Comparison of ENCODE assay signal across 16 cellular contexts in genomic region chr10:14732146-14732545, GRCh38. TPM values are rescaled to one million over a fixed set of nuclear protein-coding genes. Genes with fewer than 3 reads are reported as not detected.
DNase-seq lines count a peak whose midpoint lies in the region; ATAC-seq and TF ChIP-seq lines count a peak whose summit lies in the region.
"Had no signal": no experiment of that assay in that cellular context is flagged by ENCODE, and none has a peak within 500 bp of the region (broad histone marks: within the 10 kb centered on the region; RNA-seq: fewer than 3 reads in every experiment).

No MANE protein-coding gene starts in this region.

- TF ChIP-seq CTCF in neural cell (IDR thresholded peaks at IDR 0.05; ENCODE audit: poor library complexity, severe bottlenecking), result no peak

- H3K27me3 ChIP-seq in neural cell (ENCODE audit: insufficient read depth, low read depth, low read length), result no peaks in the 10 kb centered on the region
- H3K27me3 ChIP-seq: SJCRH30 had no signal

- H2AFZ ChIP-seq in neural cell (ENCODE audit: low read depth, low read length), result no peak overlapping the region
- H2AFZ ChIP-seq: PC-9 had no signal

- H3K36me3 ChIP-seq in neural cell (ENCODE audit: insufficient read depth, low read length), result no peaks in the 10 kb centered on the region
- H3K36me3 ChIP-seq: HAP-1, SJCRH30 had no signal

- no peak for TF ChIP-seq RAD21 in neural cell (conservative IDR thresholded peaks at IDR 0.05)

- H3K27ac ChIP-seq in neural cell (ENCODE audit: low read length), result no peak overlapping the region
- H3K27ac ChIP-seq: PC-9, SJCRH30 had no signal

- no peaks in the 10 kb centered on the region for H3K79me2 ChIP-seq in neural cell (replicated peaks; ENCODE audit: insufficient read depth, low read length)

- no peak overlapping the region for H3K9ac ChIP-seq in neural cell (ENCODE audit: low read length)

- no peaks in the 10 kb centered on the region for H3K9me2 ChIP-seq in neural cell (ENCODE audit: insufficient read depth, low read length)

- no peak for ATAC-seq in GM21619 (IDR thresholded peaks at IDR 0.05; ENCODE audit: unreplicated experiment)

- POLR2A ChIA-PET in HEK293T (lab: Yijun Ruan, JAX), result no interaction called here

- no peaks in the 10 kb centered on the region for H4K20me1 ChIP-seq in neural cell (ENCODE audit: insufficient read depth)

- CTCF ChIA-PET in HEK293T (lab: Yijun Ruan, JAX), result no interaction called here

- TF ChIP-seq EP300 in neural cell (conservative IDR thresholded peaks at IDR 0.05; ENCODE audit: poor library complexity, severe bottlenecking), result no peak

- no peak overlapping the region for H3K4me2 ChIP-seq in neural cell (ENCODE audit: low read length)
- H3K4me2 ChIP-seq: PC-9 had no signal

- no peaks in the 10 kb centered on the region for H3F3A ChIP-seq in neural cell (ENCODE audit: insufficient read depth, low read length, poor library complexity, severe bottlenecking)

- DNase-seq in HEK293T (ENCODE audit: extremely low spot score), result no peak
- peak; percentile 81 for DNase-seq in NCI-H1105 treated with DMSO at 0.1 percent for 48 hours (lab: John Stamatoyannopoulos, UW)
- peak; percentile 49 for DNase-seq in NCI-H774 (lab: John Stamatoyannopoulos, UW)
- no peak for DNase-seq in DMS114 treated with DMSO at 0.1 percent for 48 hours (lab: John Stamatoyannopoulos, UW; ENCODE audit: unreplicated experiment)
- no peak for DNase-seq in stimulated activated CD4-positive, alpha-beta T cell treated with anti-CD3 and anti-CD28 coated beads, Interleukin-4, amount 100 ng/mL, for 1 hour
- DNase-seq: ACHN, AML-193, KBM-7, NCI-H1930, NCI-H226, NCI-H526 treated with DMSO at 0.1 percent for 48 hours, PC-9, SJCRH30 had no signal

- no peaks in the 10 kb centered on the region for H3K9me3 ChIP-seq in neural cell (ENCODE audit: low read length)
- H3K9me3 ChIP-seq: HAP-1, SJCRH30 had no signal

- H3K4me3 ChIP-seq in neural cell (ENCODE audit: low read length), result no peak overlapping the region
- H3K4me3 ChIP-seq: HAP-1, PC-9, SJCRH30 had no signal

TF ChIP-seq in HEK293T, 16 proteins besides CTCF, POLR2A, EP300 and RAD21:
- TF ChIP-seq FOXM1 (IDR thresholded peaks at IDR 0.05; ENCODE audit: borderline replicate concordance), result no peak
- TF ChIP-seq, protein P1, sequence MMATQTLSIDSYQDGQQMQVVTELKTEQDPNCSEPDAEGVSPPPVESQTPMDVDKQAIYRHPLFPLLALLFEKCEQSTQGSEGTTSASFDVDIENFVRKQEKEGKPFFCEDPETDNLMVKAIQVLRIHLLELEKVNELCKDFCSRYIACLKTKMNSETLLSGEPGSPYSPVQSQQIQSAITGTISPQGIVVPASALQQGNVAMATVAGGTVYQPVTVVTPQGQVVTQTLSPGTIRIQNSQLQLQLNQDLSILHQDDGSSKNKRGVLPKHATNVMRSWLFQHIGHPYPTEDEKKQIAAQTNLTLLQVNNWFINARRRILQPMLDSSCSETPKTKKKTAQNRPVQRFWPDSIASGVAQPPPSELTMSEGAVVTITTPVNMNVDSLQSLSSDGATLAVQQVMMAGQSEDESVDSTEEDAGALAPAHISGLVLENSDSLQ (IDR thresholded peaks at IDR 0.05), result peak; percentile 83

TF ChIP-seq in neural cell, 6 proteins besides CTCF, POLR2A, EP300 and RAD21:
- peak; percentile 22 for TF ChIP-seq REST (IDR thresholded peaks at IDR 0.05; ENCODE audit: borderline replicate concordance)
- TF ChIP-seq EZH2 (IDR thresholded peaks at IDR 0.05; ENCODE audit: borderline replicate concordance, insufficient read depth, low read length, poor library complexity, severe bottlenecking), result no peak
- TF ChIP-seq SMC3 (conservative IDR thresholded peaks at IDR 0.05; ENCODE audit: poor library complexity), result no peak
- no peak for TF ChIP-seq MXI1 (conservative IDR thresholded peaks at IDR 0.05; ENCODE audit: poor library complexity, severe bottlenecking)
- no peak for TF ChIP-seq POLR2AphosphoS5 (IDR thresholded peaks at IDR 0.05)

RNA-seq across cellular contexts. Expression of gene FAM107B, which starts 42.6 kb away (rescaled TPM):
- polyA plus RNA-seq in neural cell, result 87.6 and 106 TPM in 2 replicates
- polyA minus RNA-seq in neural cell, result 123 and 137 TPM in 2 replicates

Comparison
In these comparisons a context has a peak if more than half of its experiments do, and no peak if none do; other contexts are left out.
1. DNase-seq: peak in NCI-H1105 treated with DMSO at 0.1 percent for 48 hours (single experiment) and NCI-H774 (single experiment); none in HEK293T (single experiment), DMS114 treated with DMSO at 0.1 percent for 48 hours (single experiment) and stimulated activated CD4-positive, alpha-beta T cell treated with anti-CD3 and anti-CD28 coated beads, Interleukin-4, amount 100 ng/mL, for 1 hour (single experiment).